ENCODE assay signal across 28 cellular contexts in the genomic region with DNA sequence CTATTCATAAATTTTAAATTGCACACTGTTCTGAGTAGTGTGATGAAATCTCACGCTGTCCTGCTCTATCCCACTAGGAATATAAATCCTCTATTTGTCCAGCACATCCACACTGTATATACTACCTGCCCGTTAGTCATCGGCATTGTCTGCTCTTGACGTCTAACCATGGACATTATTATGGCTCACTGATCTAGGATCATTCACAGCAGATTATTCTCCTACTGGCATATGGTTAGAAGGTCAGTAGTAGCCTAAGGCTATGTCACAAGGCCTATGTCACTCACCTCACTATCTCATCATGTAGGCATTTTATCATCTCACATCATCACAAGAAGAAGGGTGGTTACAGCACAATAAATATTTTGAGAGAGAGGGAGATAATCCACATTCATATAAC.
DNase-seq lines count a peak whose midpoint lies in the region; ATAC-seq and TF ChIP-seq lines count a peak whose summit lies in the region.
"Had no signal": no experiment of that assay in that cellular context is flagged by ENCODE, and none has a peak within 500 bp of the region (broad histone marks: within the 10 kb centered on the region; RNA-seq: fewer than 3 reads in every experiment).

No MANE protein-coding gene starts in this region.

- H3K56ac ChIP-seq in IMR-90 (ENCODE audit: extremely low read depth, insufficient read depth, low read length) = no peak overlapping the region

- no peak overlapping the region for H3K4me3 ChIP-seq in IMR-90 (ENCODE audit: insufficient read depth, low read depth, low read length)
- H3K4me3 ChIP-seq: ascending aorta, SJSA1 had no signal

- no peak overlapping the region for H3K27ac ChIP-seq in IMR-90 (ENCODE audit: insufficient read depth, low read length)
- H3K27ac ChIP-seq: ascending aorta, parathyroid adenoma, SJSA1 had no signal

- no peak overlapping the region for H3K27ac Mint-ChIP-seq in activated CD4-positive, alpha-beta T cell treated with anti-CD3 and anti-CD28 coated beads, Interleukin-2, amount 10 ng/mL, durations not matched to agents 24 days and 14 days
- H3K27ac Mint-ChIP-seq: activated CD8-positive, alpha-beta T cell treated with anti-CD3 and anti-CD28 coated beads, Interleukin-2, amount 10 ng/mL, durations not matched to agents 7 days and 5 days; activated naive CD8-positive, alpha-beta T cell treated with anti-CD3 and anti-CD28 coated beads for 36 hours; dendritic cell treated with granulocyte-macrophage colony-stimulating factor and Interleukin-4, amounts not matched to agents 40 ng/mL and 50 ng/mL, for 4 days; T-helper 1 cell treated with Interleukin-12 subunit alpha and Interleukin-12 subunit beta and Interleukin-4 antibody, amounts not matched to agents 30 μg/mL and 1 μg/mL, for 36 hours; type B pancreatic cell had no signal

- H2BK20ac ChIP-seq in IMR-90 (ENCODE audit: low read depth, low read length) = no peak overlapping the region

- intact Hi-C loops in IMR-90 (cut with micrococcal nuclease) = no loop called here
- intact Hi-C loops in activated CD4-positive, alpha-beta T cell treated with anti-CD3 and anti-CD28 coated beads, Interleukin-2, amount 10 ng/mL, durations not matched to agents 24 days and 14 days (cut with micrococcal nuclease) = no loop called here

- CTCF ChIA-PET in IMR-90 (lab: Yijun Ruan, JAX) = interaction anchor here (0.6 kb wide), 1 partner anchor 33 kb away, joined by 3 read pairs; no protein-coding TSS in a partner anchor

- no peak for TF ChIP-seq RAD21 in IMR-90 (IDR thresholded peaks at IDR 0.05; ENCODE audit: low read length)

- H3K79me1 ChIP-seq in IMR-90 (ENCODE audit: low read depth in 1 of 2, low read length in 2 of 2) = peaks cover 27 to 58% of the 10 kb centered on the region in 2 experiments; a peak in 3 of 4 replicates

- no peak overlapping the region for H4K5ac ChIP-seq in IMR-90 (ENCODE audit: low read depth, low read length)

- no peaks in the 10 kb centered on the region for H3K36me3 ChIP-seq in IMR-90 (ENCODE audit: control insufficient read depth, insufficient read depth, low read length)
- H3K36me3 ChIP-seq: ascending aorta, SJSA1 had no signal

- H3K27me3 Mint-ChIP-seq in activated CD4-positive, alpha-beta T cell treated with anti-CD3 and anti-CD28 coated beads, Interleukin-2, amount 10 ng/mL, durations not matched to agents 24 days and 14 days = no peaks in the 10 kb centered on the region
- H3K27me3 Mint-ChIP-seq: activated naive CD8-positive, alpha-beta T cell treated with anti-CD3 and anti-CD28 coated beads for 36 hours; dendritic cell treated with granulocyte-macrophage colony-stimulating factor and Interleukin-4, amounts not matched to agents 40 ng/mL and 50 ng/mL, for 4 days; type B pancreatic cell had no signal

- no peak overlapping the region for H3K4me2 ChIP-seq in IMR-90 (ENCODE audit: low read depth, low read length)

- no peak overlapping the region for H4K91ac ChIP-seq in IMR-90 (ENCODE audit: insufficient read depth, low read depth, low read length)

- dilution Hi-C loops in IMR-90 (cut with HindIII; ENCODE audit: low sequenced_read_pairs, unreplicated experiment) = no loop called here

- H3K9ac ChIP-seq in IMR-90 (ENCODE audit: low read depth, low read length) = no peak overlapping the region
- H3K9ac ChIP-seq: parathyroid adenoma had no signal

- no peak overlapping the region for H2AK9ac ChIP-seq in IMR-90 (replicated peaks; ENCODE audit: low read depth, low read length, poor library complexity)

- DNase-seq in Caki2 (ENCODE audit: low read depth) (peak; percentile 45), IMR-90 (peak; percentile 4), SK-MEL-5 (ENCODE audit: low read depth, low spot score) (peak; percentile 78), iris pigment epithelial cell (ENCODE audit: low read depth) (peak; percentile 25), iPS-NIHi11 (ENCODE audit: low spot score) (no peak)
- no peak for DNase-seq in activated CD8-positive, alpha-beta memory T cell treated with anti-CD3 and anti-CD28 coated beads, Interleukin-2, amount 50 U/mL, for 48 hours
- no peak for DNase-seq in activated CD4-positive, alpha-beta T cell treated with anti-CD3 and anti-CD28 coated beads, Interleukin-2, amount 10 ng/mL, durations not matched to agents 24 days and 14 days
- DNase-seq: activated CD4-positive, CD25-positive, alpha-beta regulatory T cell treated with anti-CD3 and anti-CD28 coated beads, Interleukin-2, amount 50 U/mL, for 72 hours; activated CD8-positive, alpha-beta T cell treated with anti-CD3 and anti-CD28 coated beads, Interleukin-2, amount 10 ng/mL, durations not matched to agents 7 days and 5 days; activated effector memory CD4-positive, alpha-beta T cell treated with Interleukin-2 at 50 U/mL for 16 hours; activated naive CD8-positive, alpha-beta T cell treated with anti-CD3 and anti-CD28 coated beads for 36 hours; activated T-cell treated with anti-CD3 and anti-CD28 coated beads for 4 hours; caudate nucleus; head of caudate nucleus; left colon; NCI-H1092; NCI-H1930; NCI-H526 treated with DMSO at 0.1 percent for 48 hours; right cardiac atrium; stimulated activated CD4-positive, alpha-beta T cell treated with anti-CD3 and anti-CD28 coated beads, Interleukin-4, amount 100 ng/mL, for 1 hour had no signal

- POLR2A ChIA-PET in IMR-90 (lab: Charles Lee; ENCODE audit: unreplicated experiment) = no interaction called here

- peaks cover 8% of the 10 kb centered on the region; the same call in 1 of the 2 replicates for H3K9me1 ChIP-seq in IMR-90 (ENCODE audit: insufficient read depth, low read length)

- no peak overlapping the region for H3K23ac ChIP-seq in IMR-90 (ENCODE audit: low read depth, low read length)

- H4K20me1 ChIP-seq in IMR-90 (ENCODE audit: insufficient read depth, low read length) = peaks cover 45% of the 10 kb centered on the region

- H3K4me1 Mint-ChIP-seq in activated CD4-positive, alpha-beta T cell treated with anti-CD3 and anti-CD28 coated beads, Interleukin-2, amount 10 ng/mL, durations not matched to agents 24 days and 14 days = peaks cover 8% of the 10 kb centered on the region

- H2AFZ ChIP-seq in IMR-90 (replicated peaks; ENCODE audit: low read length, poor library complexity) = no peak overlapping the region
- H2AFZ ChIP-seq: parathyroid adenoma had no signal

- no peaks in the 10 kb centered on the region for H3K27me3 ChIP-seq in IMR-90 (ENCODE audit: control insufficient read depth, insufficient read depth, low read length)
- H3K27me3 ChIP-seq: ascending aorta, SJSA1 had no signal

- no CpG with 5 or more reads among the region's 4 CpGs for WGBS in IMR-90 (ENCODE audit: extremely low coverage in 2 of 2, insufficient read length in 1 of 2), 2 experiments

- no peaks in the 10 kb centered on the region for H3K4me1 ChIP-seq in IMR-90 (ENCODE audit: control insufficient read depth, insufficient read depth, low read length)
- H3K4me1 ChIP-seq: parathyroid adenoma, SJSA1 had no signal

- no peak overlapping the region for H2BK5ac ChIP-seq in IMR-90 (ENCODE audit: low read depth, low read length, poor library complexity, severe bottlenecking)

- BruUV-seq in IMR-90 (replicated peaks; lab: Mats Ljungman, UMichigan) = no TSS peak

- in situ Hi-C loops in Caki2 (cut with HindIII; ENCODE audit: low pct_unique_long_range_greater_than_20kb, low sequenced_read_pairs) (no loop called here), IMR-90 (cut with MboI; ENCODE audit: low sequenced_read_pairs) (no loop called here), SK-MEL-5 (cut with HindIII; ENCODE audit: low pct_unique_long_range_greater_than_20kb, low sequenced_read_pairs) (no loop called here)

- H2BK120ac ChIP-seq in IMR-90 (ENCODE audit: low read depth, low read length) = no peak overlapping the region

- H3K14ac ChIP-seq in IMR-90 (replicated peaks; ENCODE audit: low read depth, low read length) = no peak overlapping the region

- ATAC-seq in IMR-90 (ENCODE audit: low read depth) (no peak), HG02588 (IDR thresholded peaks at IDR 0.05; ENCODE audit: unreplicated experiment) (no peak)
- ATAC-seq: activated CD8-positive, alpha-beta T cell treated with anti-CD3 and anti-CD28 coated beads, Interleukin-2, amount 10 ng/mL, durations not matched to agents 7 days and 5 days; left colon; right cardiac atrium had no signal

- H3K9me3 ChIP-seq in IMR-90 (ENCODE audit: control insufficient read depth, insufficient read depth, low read length) = no peaks in the 10 kb centered on the region
- H3K9me3 ChIP-seq: ascending aorta, SJSA1 had no signal

- no peak overlapping the region for H3K18ac ChIP-seq in IMR-90 (ENCODE audit: low read depth, low read length)

- TF ChIP-seq POLR2A in IMR-90 (IDR thresholded peaks at IDR 0.05; ENCODE audit: low read depth, low read length) = no peak

- no peak for TF ChIP-seq CTCF in IMR-90 (conservative IDR thresholded peaks at IDR 0.05; ENCODE audit: low read depth, low read length)

- H3K4me3 Mint-ChIP-seq in activated CD4-positive, alpha-beta T cell treated with anti-CD3 and anti-CD28 coated beads, Interleukin-2, amount 10 ng/mL, durations not matched to agents 24 days and 14 days = no peak overlapping the region
- H3K4me3 Mint-ChIP-seq: activated CD8-positive, alpha-beta T cell treated with anti-CD3 and anti-CD28 coated beads, Interleukin-2, amount 10 ng/mL, durations not matched to agents 7 days and 5 days; activated naive CD8-positive, alpha-beta T cell treated with anti-CD3 and anti-CD28 coated beads for 36 hours; dendritic cell treated with granulocyte-macrophage colony-stimulating factor and Interleukin-4, amounts not matched to agents 40 ng/mL and 50 ng/mL, for 4 days; neural crest cell; T-helper 1 cell treated with Interleukin-12 subunit alpha and Interleukin-12 subunit beta and Interleukin-4 antibody, amounts not matched to agents 30 μg/mL and 1 μg/mL, for 36 hours; type B pancreatic cell had no signal

- peaks cover 3% of the 10 kb centered on the region for H3K36me3 Mint-ChIP-seq in activated CD4-positive, alpha-beta T cell treated with anti-CD3 and anti-CD28 coated beads, Interleukin-2, amount 10 ng/mL, durations not matched to agents 24 days and 14 days (ENCODE audit: low read depth)

- H3K4ac ChIP-seq in IMR-90 (ENCODE audit: low read depth, low read length) = no peak overlapping the region

- no peak overlapping the region for H2AK5ac ChIP-seq in IMR-90 (ENCODE audit: low read depth, low read length)

- no peaks in the 10 kb centered on the region for H3K9me3 Mint-ChIP-seq in activated CD4-positive, alpha-beta T cell treated with anti-CD3 and anti-CD28 coated beads, Interleukin-2, amount 10 ng/mL, durations not matched to agents 24 days and 14 days
- H3K9me3 Mint-ChIP-seq: dendritic cell treated with granulocyte-macrophage colony-stimulating factor and Interleukin-4, amounts not matched to agents 40 ng/mL and 50 ng/mL, for 4 days; T-helper 1 cell treated with Interleukin-12 subunit alpha and Interleukin-12 subunit beta and Interleukin-4 antibody, amounts not matched to agents 30 μg/mL and 1 μg/mL, for 36 hours had no signal

- H2BK15ac ChIP-seq in IMR-90 (ENCODE audit: low read depth, low read length) = no peak overlapping the region

- H4K8ac ChIP-seq in IMR-90 (ENCODE audit: low read depth in 2 of 2, low read length in 2 of 2) = no peak overlapping the region

Comparison
In these comparisons a context has a peak if more than half of its experiments do, and no peak if none do; other contexts are left out.
1. DNase-seq: peak in Caki2 (single experiment), IMR-90 (single experiment), SK-MEL-5 (single experiment) and iris pigment epithelial cell (single experiment); none in iPS-NIHi11 (single experiment), activated CD8-positive, alpha-beta memory T cell treated with anti-CD3 and anti-CD28 coated beads, Interleukin-2, amount 50 U/mL, for 48 hours (single experiment) and activated CD4-positive, alpha-beta T cell treated with anti-CD3 and anti-CD28 coated beads, Interleukin-2, amount 10 ng/mL, durations not matched to agents 24 days and 14 days (single experiment).